Comparison of ENCODE assay signal across 17 cellular contexts in the genomic region with DNA sequence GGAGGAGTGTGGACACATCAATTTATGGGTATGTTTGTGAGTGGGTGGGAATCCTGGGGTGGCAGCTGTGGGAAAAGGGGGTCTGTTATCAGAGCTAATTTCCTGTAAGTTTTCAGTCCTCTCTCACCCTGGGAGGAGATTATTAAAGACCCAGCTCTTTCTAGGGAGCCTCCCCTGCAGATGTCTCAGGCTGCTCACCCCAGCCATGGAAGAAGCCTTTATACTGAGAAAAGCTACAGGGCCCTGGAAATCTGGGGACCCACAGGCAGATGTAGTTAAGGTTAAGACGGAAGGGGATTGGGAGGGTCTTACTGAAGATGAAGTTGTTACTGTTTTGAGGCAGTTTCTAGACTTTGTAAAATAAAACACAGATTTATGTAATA. TPM values are rescaled to one million over a fixed set of nuclear protein-coding genes. Genes with fewer than 3 reads are reported as not detected.
DNase-seq lines count a peak whose midpoint lies in the region; ATAC-seq, FAIRE-seq and TF ChIP-seq lines count a peak whose summit lies in the region.
"Had no signal": no experiment of that assay in that cellular context is flagged by ENCODE, and none has a peak within 500 bp of the region (broad histone marks: within the 10 kb centered on the region; RNA-seq: fewer than 3 reads in every experiment).

No MANE protein-coding gene starts in this region.

- H3K27ac ChIP-seq in astrocyte (ENCODE audit: low read depth, low read length): peak overlapping the region; percentile 61

- no peak for TF ChIP-seq POLR2A in H54 (IDR thresholded peaks at IDR 0.05; ENCODE audit: low read depth, low read length)

- no peaks in the 10 kb centered on the region for H3K36me3 ChIP-seq in astrocyte (ENCODE audit: insufficient read depth, low read length)
- H3K36me3 ChIP-seq: SJSA1 had no signal

- no peaks in the 10 kb centered on the region for H3K9me3 Mint-ChIP-seq in natural killer cell
- H3K9me3 Mint-ChIP-seq in natural killer cell treated with Interleukin-12 subunit alpha and Interleukin-12 subunit beta and Interleukin-15 and Interleukin-18, amount 100 ng/mL, for 72 hours: no peaks in the 10 kb centered on the region
- peaks cover 5% of the 10 kb centered on the region for H3K9me3 Mint-ChIP-seq in astrocyte (ENCODE audit: unreplicated experiment)
- H3K9me3 Mint-ChIP-seq in osteocyte (ENCODE audit: unreplicated experiment): no peaks in the 10 kb centered on the region

- peaks cover 9% of the 10 kb centered on the region for H3K4me1 ChIP-seq in astrocyte (ENCODE audit: insufficient read depth, low read length)
- H3K4me1 ChIP-seq: SJSA1 had no signal

- intact Hi-C loops in natural killer cell (cut with micrococcal nuclease): no loop called here

- H3K36me3 Mint-ChIP-seq in natural killer cell (no peaks in the 10 kb centered on the region), astrocyte (ENCODE audit: low read depth, unreplicated experiment) (peaks cover 14% of the 10 kb centered on the region), osteocyte (ENCODE audit: unreplicated experiment) (peaks cover 15% of the 10 kb centered on the region)
- H3K36me3 Mint-ChIP-seq in natural killer cell treated with Interleukin-12 subunit alpha and Interleukin-12 subunit beta and Interleukin-15 and Interleukin-18, amount 100 ng/mL, for 72 hours: peaks cover 22% of the 10 kb centered on the region

- no peak overlapping the region for H3K9ac ChIP-seq in astrocyte (ENCODE audit: low read length)

- no peak for FAIRE-seq in astrocyte (lab: Jason Lieb, UNC)
- no peak for FAIRE-seq in H54 (lab: Jason Lieb, UNC)
- FAIRE-seq: kidney, TTC549 had no signal

- H3K4me2 ChIP-seq in astrocyte (ENCODE audit: low read length): no peak overlapping the region

- H3K4me3 Mint-ChIP-seq in natural killer cell (no peak overlapping the region), astrocyte (ENCODE audit: unreplicated experiment) (no peak overlapping the region), osteocyte (ENCODE audit: unreplicated experiment) (no peak overlapping the region)
- H3K4me3 Mint-ChIP-seq in natural killer cell treated with Interleukin-12 subunit alpha and Interleukin-12 subunit beta and Interleukin-15 and Interleukin-18, amount 100 ng/mL, for 72 hours: no peak overlapping the region

- TF ChIP-seq CTCF in natural killer cell (IDR thresholded peaks at IDR 0.05) (no peak), astrocyte (IDR thresholded peaks at IDR 0.05; ENCODE audit: insufficient read depth, low read depth, low read length) (no peak), osteocyte (IDR thresholded peaks at IDR 0.05) (no peak)

- ATAC-seq in natural killer cell (no peak), SK-N-SH treated with all-trans-retinoic acid at 6 μM for 48 hours (no peak)
- no peak for ATAC-seq in natural killer cell treated with Interleukin-12 subunit alpha and Interleukin-12 subunit beta and Interleukin-15 and Interleukin-18, amount 100 ng/mL, for 72 hours

- peaks cover 71% of the 10 kb centered on the region for H3K79me2 ChIP-seq in astrocyte (ENCODE audit: insufficient read depth, low read length)

- H2AFZ ChIP-seq in astrocyte (ENCODE audit: low read depth, low read length): no peak overlapping the region

- H3K4me1 Mint-ChIP-seq in natural killer cell: peaks cover 42 to 47% of the 10 kb centered on the region in 2 donors
- H3K4me1 Mint-ChIP-seq in natural killer cell treated with Interleukin-12 subunit alpha and Interleukin-12 subunit beta and Interleukin-15 and Interleukin-18, amount 100 ng/mL, for 72 hours (ENCODE audit: low read depth in 2 of 2): peaks cover 29 to 31% of the 10 kb centered on the region in 2 donors
- peaks cover 10% of the 10 kb centered on the region for H3K4me1 Mint-ChIP-seq in astrocyte (ENCODE audit: low read depth, unreplicated experiment)
- peaks cover 54% of the 10 kb centered on the region for H3K4me1 Mint-ChIP-seq in osteocyte (ENCODE audit: unreplicated experiment)

- H4K20me1 ChIP-seq in astrocyte (ENCODE audit: insufficient read depth, low read length): no peaks in the 10 kb centered on the region

- DNase-seq in natural killer cell: no peak
- DNase-seq in natural killer cell treated with Interleukin-12 subunit alpha and Interleukin-12 subunit beta and Interleukin-15 and Interleukin-18, amount 100 ng/mL, for 72 hours (ENCODE audit: low spot score): no peak
- DNase-seq in astrocyte (ENCODE audit: low read depth): peak; percentile 15
- DNase-seq in osteocyte (ENCODE audit: extremely low spot score, unreplicated experiment): no peak
- no peak for DNase-seq in H54 (ENCODE audit: insufficient read length, low spot score)
- no peak for DNase-seq in NCI-H1417 (lab: John Stamatoyannopoulos, UW)
- DNase-seq in putamen (ENCODE audit: low spot score): no peak
- DNase-seq: activated CD8-positive, alpha-beta memory T cell treated with anti-CD3 and anti-CD28 coated beads for 24 hours; activated effector memory CD4-positive, alpha-beta T cell treated with anti-CD3 and anti-CD28 coated beads, Interleukin-2, amount 50 U/mL, for 16 hours; GOT3; kidney; NCI-H1105; NCI-H2227 treated with DMSO at 0.1 percent for 48 hours; stimulated activated naive B cell treated with anti-CD40 and anti-IgM and Interleukin-4, amounts not matched to agents 10 μg/mL and 1 μg/mL and 100 μg/mL, for 72 hours had no signal

- no peak overlapping the region for H3K4me3 ChIP-seq in astrocyte (ENCODE audit: insufficient read depth, low read depth, low read length)
- H3K4me3 ChIP-seq: SJSA1 had no signal

- H3K27me3 Mint-ChIP-seq in natural killer cell (ENCODE audit: low read depth in 2 of 2) (no peaks in the 10 kb centered on the region), astrocyte (ENCODE audit: low read depth, unreplicated experiment) (no peaks in the 10 kb centered on the region), osteocyte (ENCODE audit: unreplicated experiment) (no peaks in the 10 kb centered on the region)
- H3K27me3 Mint-ChIP-seq in natural killer cell treated with Interleukin-12 subunit alpha and Interleukin-12 subunit beta and Interleukin-15 and Interleukin-18, amount 100 ng/mL, for 72 hours: no peaks in the 10 kb centered on the region
- H3K27me3 Mint-ChIP-seq: stimulated activated naive B cell treated with anti-CD40 and anti-IgM and Interleukin-4, amounts not matched to agents 10 μg/mL and 1 μg/mL and 100 μg/mL, for 72 hours had no signal

- H3K9me3 ChIP-seq in astrocyte (ENCODE audit: insufficient read depth, low read depth, low read length): no peaks in the 10 kb centered on the region
- H3K9me3 ChIP-seq: SJSA1 had no signal

- no peaks in the 10 kb centered on the region for H3K27me3 ChIP-seq in astrocyte (ENCODE audit: insufficient read depth, low read length)
- H3K27me3 ChIP-seq: SJSA1 had no signal

- H3K27ac Mint-ChIP-seq in natural killer cell (peak overlapping the region; percentile 35 to 40), astrocyte (ENCODE audit: unreplicated experiment) (peak overlapping the region; percentile 48), osteocyte (ENCODE audit: unreplicated experiment) (peak overlapping the region; percentile 65)
- no peak overlapping the region for H3K27ac Mint-ChIP-seq in natural killer cell treated with Interleukin-12 subunit alpha and Interleukin-12 subunit beta and Interleukin-15 and Interleukin-18, amount 100 ng/mL, for 72 hours

TF ChIP-seq in SK-N-SH treated with all-trans-retinoic acid at 6 μM for 48 hours, 23 proteins besides CTCF, POLR2A, EP300 and RAD21 (continues in another document):
- TF ChIP-seq SNAI2 (CRISPR knock-in tag; IDR thresholded peaks at IDR 0.05) (no peak), ZFP3 (CRISPR knock-in tag; IDR thresholded peaks at IDR 0.05) (no peak), ZFP30 (CRISPR knock-in tag; IDR thresholded peaks at IDR 0.05) (no peak), CSDC2 (CRISPR knock-in tag; IDR thresholded peaks at IDR 0.05) (no peak), PPARA (CRISPR knock-in tag; IDR thresholded peaks at IDR 0.05; ENCODE audit: borderline replicate concordance) (no peak), GLIS3 (CRISPR knock-in tag; IDR thresholded peaks at IDR 0.05) (no peak), OSR1 (CRISPR knock-in tag; IDR thresholded peaks at IDR 0.05) (no peak)
- TF ChIP-seq, protein P1, sequence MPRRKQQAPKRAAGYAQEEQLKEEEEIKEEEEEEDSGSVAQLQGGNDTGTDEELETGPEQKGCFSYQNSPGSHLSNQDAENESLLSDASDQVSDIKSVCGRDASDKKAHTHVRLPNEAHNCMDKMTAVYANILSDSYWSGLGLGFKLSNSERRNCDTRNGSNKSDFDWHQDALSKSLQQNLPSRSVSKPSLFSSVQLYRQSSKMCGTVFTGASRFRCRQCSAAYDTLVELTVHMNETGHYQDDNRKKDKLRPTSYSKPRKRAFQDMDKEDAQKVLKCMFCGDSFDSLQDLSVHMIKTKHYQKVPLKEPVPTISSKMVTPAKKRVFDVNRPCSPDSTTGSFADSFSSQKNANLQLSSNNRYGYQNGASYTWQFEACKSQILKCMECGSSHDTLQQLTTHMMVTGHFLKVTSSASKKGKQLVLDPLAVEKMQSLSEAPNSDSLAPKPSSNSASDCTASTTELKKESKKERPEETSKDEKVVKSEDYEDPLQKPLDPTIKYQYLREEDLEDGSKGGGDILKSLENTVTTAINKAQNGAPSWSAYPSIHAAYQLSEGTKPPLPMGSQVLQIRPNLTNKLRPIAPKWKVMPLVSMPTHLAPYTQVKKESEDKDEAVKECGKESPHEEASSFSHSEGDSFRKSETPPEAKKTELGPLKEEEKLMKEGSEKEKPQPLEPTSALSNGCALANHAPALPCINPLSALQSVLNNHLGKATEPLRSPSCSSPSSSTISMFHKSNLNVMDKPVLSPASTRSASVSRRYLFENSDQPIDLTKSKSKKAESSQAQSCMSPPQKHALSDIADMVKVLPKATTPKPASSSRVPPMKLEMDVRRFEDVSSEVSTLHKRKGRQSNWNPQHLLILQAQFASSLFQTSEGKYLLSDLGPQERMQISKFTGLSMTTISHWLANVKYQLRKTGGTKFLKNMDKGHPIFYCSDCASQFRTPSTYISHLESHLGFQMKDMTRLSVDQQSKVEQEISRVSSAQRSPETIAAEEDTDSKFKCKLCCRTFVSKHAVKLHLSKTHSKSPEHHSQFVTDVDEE (CRISPR knock-in tag; IDR thresholded peaks at IDR 0.05): no peak

RNA-seq across cellular contexts. Expression of a gene that starts 4.6 kb away (rescaled TPM):
- total RNA-seq in natural killer cell (10 to 100 TPM in 2 of 3 donors, 1 to 10 TPM in 1; 8.9 to 17.9 (median 10.2) TPM), astrocyte (5.6 and 7.1 TPM in 2 replicates), osteocyte (7.6 and 9.1 TPM in 2 replicates)
- 10 to 100 TPM; 14.3 to 15.0 TPM for total RNA-seq in natural killer cell treated with Interleukin-12 subunit alpha and Interleukin-12 subunit beta and Interleukin-15 and Interleukin-18, amount 100 ng/mL, for 72 hours

Comparison
In these comparisons a context has a peak if more than half of its experiments do, and no peak if none do; other contexts are left out.
1. H3K27ac Mint-ChIP-seq: peak in natural killer cell (2 of 2), astrocyte (single experiment) and osteocyte (single experiment); none in natural killer cell treated with Interleukin-12 subunit alpha and Interleukin-12 subunit beta and Interleukin-15 and Interleukin-18, amount 100 ng/mL, for 72 hours (0 of 2).